Comparison of ENCODE assay signal across 11 cellular contexts in genomic region chrX:345020-345925, GRCh38.
"Had no signal": no experiment of that assay in that cellular context is flagged by ENCODE, and none has a peak within 500 bp of the region (broad histone marks: within the 10 kb centered on the region; RNA-seq: fewer than 3 reads in every experiment).

No MANE protein-coding gene starts in this region.

- H3K27ac Mint-ChIP-seq: activated CD4-positive, alpha-beta T cell treated with anti-CD3 and anti-CD28 coated beads, Interleukin-2, amount 10 ng/mL, durations not matched to agents 7 days and 5 days; activated naive CD4-positive, alpha-beta T cell treated with anti-CD3 and anti-CD28 coated beads, Interleukin-2, amount 10 ng/mL, durations not matched to agents 7 days and 5 days; nephron; stimulated activated effector memory CD8-positive, alpha-beta T cell treated with anti-CD3 and anti-CD28 coated beads, Interleukin-12 subunit alpha, Interleukin-12 subunit beta, amount 100 ng/mL, for 72 hours had no signal

- H3K4me1 Mint-ChIP-seq: activated CD4-positive, alpha-beta T cell treated with anti-CD3 and anti-CD28 coated beads, Interleukin-2, amount 10 ng/mL, durations not matched to agents 7 days and 5 days; activated naive CD4-positive, alpha-beta T cell treated with anti-CD3 and anti-CD28 coated beads, Interleukin-2, amount 10 ng/mL, durations not matched to agents 7 days and 5 days had no signal

- H3K4me1 ChIP-seq: colonic mucosa, SJSA1, thyroid gland had no signal

- ATAC-seq: psoas muscle; stimulated activated effector memory CD8-positive, alpha-beta T cell treated with anti-CD3 and anti-CD28 coated beads, Interleukin-12 subunit alpha, Interleukin-12 subunit beta, amount 100 ng/mL, for 72 hours had no signal

- H3K27me3 ChIP-seq: colonic mucosa, esophagus muscularis mucosa, SJSA1, thyroid gland had no signal

- H3K27me3 Mint-ChIP-seq: activated CD4-positive, alpha-beta T cell treated with anti-CD3 and anti-CD28 coated beads, Interleukin-2, amount 10 ng/mL, durations not matched to agents 7 days and 5 days; activated naive CD4-positive, alpha-beta T cell treated with anti-CD3 and anti-CD28 coated beads, Interleukin-2, amount 10 ng/mL, durations not matched to agents 7 days and 5 days had no signal

- DNase-seq: activated CD4-positive, alpha-beta T cell treated with anti-CD3 and anti-CD28 coated beads, Interleukin-2, amount 10 ng/mL, durations not matched to agents 7 days and 5 days; activated CD4-positive, CD25-positive, alpha-beta regulatory T cell; activated naive CD4-positive, alpha-beta T cell treated with anti-CD3 and anti-CD28 coated beads, Interleukin-2, amount 10 ng/mL, durations not matched to agents 7 days and 5 days; colonic mucosa; mammary epithelial cell; thyroid gland had no signal

- H3K36me3 ChIP-seq: colonic mucosa, SJSA1, thyroid gland had no signal

- H3K4me3 ChIP-seq: colonic mucosa, esophagus muscularis mucosa, psoas muscle, SJSA1, thyroid gland had no signal

- H3K9me3 Mint-ChIP-seq: activated CD4-positive, alpha-beta T cell treated with anti-CD3 and anti-CD28 coated beads, Interleukin-2, amount 10 ng/mL, durations not matched to agents 7 days and 5 days; stimulated activated effector memory CD8-positive, alpha-beta T cell treated with anti-CD3 and anti-CD28 coated beads, Interleukin-12 subunit alpha, Interleukin-12 subunit beta, amount 100 ng/mL, for 72 hours had no signal

- H3K9me3 ChIP-seq: colonic mucosa, esophagus muscularis mucosa, psoas muscle, thyroid gland had no signal

- H3K4me3 Mint-ChIP-seq: activated CD4-positive, alpha-beta T cell treated with anti-CD3 and anti-CD28 coated beads, Interleukin-2, amount 10 ng/mL, durations not matched to agents 7 days and 5 days; activated naive CD4-positive, alpha-beta T cell treated with anti-CD3 and anti-CD28 coated beads, Interleukin-2, amount 10 ng/mL, durations not matched to agents 7 days and 5 days; nephron; stimulated activated effector memory CD8-positive, alpha-beta T cell treated with anti-CD3 and anti-CD28 coated beads, Interleukin-12 subunit alpha, Interleukin-12 subunit beta, amount 100 ng/mL, for 72 hours had no signal

- H3K27ac ChIP-seq: colonic mucosa, esophagus muscularis mucosa, psoas muscle, SJSA1, thyroid gland had no signal
